In the genomic region with DNA sequence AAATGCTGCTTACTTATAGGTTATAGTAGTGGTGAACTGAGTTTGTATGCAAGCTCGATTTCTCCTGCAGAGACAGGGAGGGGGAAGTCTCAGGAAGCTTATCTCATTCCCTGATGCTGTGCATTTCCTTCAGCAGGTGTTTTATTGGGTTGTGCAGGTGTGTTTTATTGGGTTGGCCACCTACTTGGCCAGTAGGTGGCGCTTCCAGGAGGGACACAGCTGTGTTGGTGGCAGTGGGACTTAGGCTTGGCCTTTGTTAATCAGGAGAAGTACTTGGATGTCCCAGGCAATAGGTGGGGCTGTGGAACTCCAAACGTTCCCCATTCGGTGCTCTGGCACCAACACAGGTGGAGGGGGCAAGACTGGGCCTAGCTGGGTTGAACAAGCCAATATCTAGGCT, we compare ENCODE assay signal across 12 cellular contexts.
DNase-seq lines count a peak whose midpoint lies in the region; ATAC-seq and TF ChIP-seq lines count a peak whose summit lies in the region.
"Had no signal": no experiment of that assay in that cellular context is flagged by ENCODE, and none has a peak within 500 bp of the region (broad histone marks: within the 10 kb centered on the region; RNA-seq: fewer than 3 reads in every experiment).

No MANE protein-coding gene starts in this region.

- no peaks in the 10 kb centered on the region for H3K36me3 Mint-ChIP-seq in nephron progenitor cell (ENCODE audit: low read depth)
- H3K36me3 Mint-ChIP-seq: activated naive CD4-positive, alpha-beta T cell treated with anti-CD3 and anti-CD28 coated beads, Interleukin-2, amount 50 U/mL, for 72 hours; immature natural killer cell had no signal

- H3K27me3 ChIP-seq in brain microvascular endothelial cell (replicated peaks) = no peaks in the 10 kb centered on the region
- H3K27me3 ChIP-seq: MG63 had no signal

- DNase-seq in DMS 273 (lab: John Stamatoyannopoulos, UW; ENCODE audit: unreplicated experiment) (peak; percentile 17), DMS 273 treated with DMSO at 0.1 percent for 48 hours (lab: John Stamatoyannopoulos, UW) (no peak), HuH-7 (ENCODE audit: low spot score) (peak; percentile 6), brain microvascular endothelial cell (no peak), nephron progenitor cell (no peak), NCI-H1105 treated with DMSO at 0.1 percent for 48 hours (lab: John Stamatoyannopoulos, UW) (no peak), hippocampal formation (lab: John Stamatoyannopoulos, UW) (no peak)
- DNase-seq: activated CD4-positive, alpha-beta T cell treated with anti-CD3 and anti-CD28 coated beads, Interleukin-2, amount 50 U/mL, for 1 hour; immature natural killer cell; MG63 had no signal

- in situ Hi-C loops in brain microvascular endothelial cell (cut with HindIII; ENCODE audit: low pct_ligation_motif_present, low sequenced_read_pairs) = no loop called here

- ATAC-seq in GM21390 (IDR thresholded peaks at IDR 0.05; ENCODE audit: unreplicated experiment) = no peak
- ATAC-seq: activated naive CD4-positive, alpha-beta T cell treated with anti-CD3 and anti-CD28 coated beads, Interleukin-2, amount 50 U/mL, for 72 hours had no signal

- no peaks in the 10 kb centered on the region for H3K36me3 ChIP-seq in brain microvascular endothelial cell (replicated peaks)
- H3K36me3 ChIP-seq: MG63 had no signal

- no peak overlapping the region for H3K4me3 ChIP-seq in brain microvascular endothelial cell (ENCODE audit: low read depth, low read length)
- H3K4me3 ChIP-seq: MG63 had no signal

- H3K4me3 Mint-ChIP-seq in nephron progenitor cell = no peak overlapping the region
- H3K4me3 Mint-ChIP-seq: immature natural killer cell had no signal

- H3K27ac ChIP-seq in brain microvascular endothelial cell = no peak overlapping the region

- H3K27me3 Mint-ChIP-seq in nephron progenitor cell (ENCODE audit: low read depth, poor library complexity) = peaks cover 4% of the 10 kb centered on the region

- peaks cover 5% of the 10 kb centered on the region for H3K4me1 Mint-ChIP-seq in nephron progenitor cell
- H3K4me1 Mint-ChIP-seq: immature natural killer cell had no signal

- TF ChIP-seq CTCF in brain microvascular endothelial cell (IDR thresholded peaks at IDR 0.05; ENCODE audit: low read depth, low read length, missing control alignments) (peak; percentile 57), nephron progenitor cell (IDR thresholded peaks at IDR 0.05) (peak; percentile 50)

- H3K9me3 Mint-ChIP-seq in nephron progenitor cell = no peaks in the 10 kb centered on the region

- H3K27ac Mint-ChIP-seq in nephron progenitor cell = no peak overlapping the region
- H3K27ac Mint-ChIP-seq: activated naive CD4-positive, alpha-beta T cell treated with anti-CD3 and anti-CD28 coated beads, Interleukin-2, amount 50 U/mL, for 72 hours; immature natural killer cell had no signal

Comparison
In these comparisons a context has a peak if more than half of its experiments do, and no peak if none do; other contexts are left out.
1. DNase-seq: peak in DMS 273 (single experiment) and HuH-7 (single experiment); none in DMS 273 treated with DMSO at 0.1 percent for 48 hours (single experiment), brain microvascular endothelial cell (single experiment), nephron progenitor cell (single experiment), NCI-H1105 treated with DMSO at 0.1 percent for 48 hours (single experiment) and hippocampal formation (0 of 2).